Comparison of ENCODE assay signal across 22 cellular contexts in the genomic region with DNA sequence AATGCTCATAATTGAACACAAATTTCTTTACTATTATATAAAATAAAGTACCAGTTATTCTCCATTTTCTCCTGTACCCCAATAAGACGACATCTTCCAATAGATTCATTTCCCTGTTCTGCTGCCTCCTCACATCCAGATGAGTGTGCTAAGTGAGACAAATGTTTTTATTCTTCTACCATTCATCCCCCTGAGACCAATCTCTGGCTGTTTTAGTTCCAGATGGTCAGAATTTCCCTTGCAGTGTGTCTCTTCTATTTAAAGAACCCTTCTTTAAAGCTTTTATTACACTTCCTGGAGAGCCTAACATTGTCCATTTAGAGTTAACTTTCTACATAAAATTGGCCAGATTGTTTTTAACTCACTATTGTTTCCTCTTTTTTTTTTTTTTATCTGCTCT. TPM values are rescaled to one million over a fixed set of nuclear protein-coding genes. Genes with fewer than 3 reads are reported as not detected.
A peak's percentile ranks its signal among the peaks of the same experiment; 100 is the strongest.
DNase-seq lines count a peak whose midpoint lies in the region; ATAC-seq and TF ChIP-seq lines count a peak whose summit lies in the region.
"Had no signal": no experiment of that assay in that cellular context is flagged by ENCODE, and none has a peak within 500 bp of the region (broad histone marks: within the 10 kb centered on the region; RNA-seq: fewer than 3 reads in every experiment).

No MANE protein-coding gene starts in this region.

- no peak overlapping the region for H3K4ac ChIP-seq in neuronal stem cell (ENCODE audit: low read length)

- H3K4me3 Mint-ChIP-seq in naive B cell = no peak overlapping the region
- H3K4me3 Mint-ChIP-seq: CD14-positive monocyte had no signal

- no peaks in the 10 kb centered on the region for H3K4me1 ChIP-seq in esophagus muscularis mucosa
- H3K4me1 ChIP-seq in neuronal stem cell (ENCODE audit: control insufficient read depth in 2 of 2, insufficient read depth in 1 of 2, low read depth in 1 of 2, low read length in 2 of 2) = peaks cover 0 to 8% of the 10 kb centered on the region in 2 donors
- H3K4me1 ChIP-seq: HAP-1, Peyer's patch, SJSA1 had no signal

- H3K23ac ChIP-seq in neuronal stem cell (ENCODE audit: low read depth, low read length, poor library complexity) = no peak overlapping the region

- H3K4me2 ChIP-seq in neuronal stem cell (ENCODE audit: insufficient read depth, low read length, poor library complexity, severe bottlenecking) = no peak overlapping the region

- H3K27ac ChIP-seq in esophagus muscularis mucosa (replicated peaks in 1 of 4) (no peak overlapping the region), neuronal stem cell (replicated peaks; ENCODE audit: low read length) (no peak overlapping the region)
- H3K27ac ChIP-seq: GM23248, Peyer's patch, SJSA1 had no signal

- TF ChIP-seq CTCF in AG10803 (conservative IDR thresholded peaks at IDR 0.05; ENCODE audit: low read length) = no peak
- no peak for TF ChIP-seq CTCF in fibroblast of mammary gland (conservative IDR thresholded peaks at IDR 0.05; ENCODE audit: control insufficient read depth, insufficient read depth, low read depth, low read length)
- TF ChIP-seq CTCF in esophagus muscularis mucosa (IDR thresholded peaks at IDR 0.05) = no peak

- no peak overlapping the region for H3K9ac ChIP-seq in neuronal stem cell (ENCODE audit: low read depth, low read length, poor library complexity)
- H3K9ac ChIP-seq: GM23248 had no signal

- peaks cover 24 to 37% (median 31%) of the 10 kb centered on the region in 3 donors for H3K27me3 Mint-ChIP-seq in naive B cell

- H3K36me3 ChIP-seq in esophagus muscularis mucosa = no peaks in the 10 kb centered on the region
- peaks cover 3 to 4% of the 10 kb centered on the region in 2 donors for H3K36me3 ChIP-seq in neuronal stem cell (replicated peaks in 1 of 2; ENCODE audit: control insufficient read depth in 2 of 2, insufficient read depth in 2 of 2, low read length in 2 of 2)
- H3K36me3 ChIP-seq: HAP-1, Peyer's patch had no signal

- no peak overlapping the region for H4K8ac ChIP-seq in neuronal stem cell (ENCODE audit: low read depth, low read length)

- H3K18ac ChIP-seq in neuronal stem cell (ENCODE audit: low read length) = no peak overlapping the region

- H4K91ac ChIP-seq in neuronal stem cell (ENCODE audit: low read depth, low read length, poor library complexity) = no peak overlapping the region

- peaks cover 0 to 2% (median 0%) of the 10 kb centered on the region in 7 donors for H3K9me3 Mint-ChIP-seq in naive B cell
- H3K9me3 Mint-ChIP-seq: CD14-positive monocyte had no signal

- DNase-seq in AG10803 (ENCODE audit: low read depth) (peak; percentile 27), NAMALWA (ENCODE audit: low spot score) (peak; percentile 11), fibroblast of mammary gland (ENCODE audit: low read depth) (peak; percentile 43), naive B cell (no peak), esophagus muscularis mucosa (ENCODE audit: extremely low spot score) (no peak), T-helper 2 cell (no peak), neuronal stem cell (ENCODE audit: low spot score) (no peak)
- no peak for DNase-seq in stimulated activated CD4-positive, alpha-beta T cell treated with anti-CD3 and anti-CD28 coated beads, Interleukin-1b, Interleukin-23, amount 100 ng/mL, for 48 hours
- DNase-seq: GF-D8, GM23248, IMR-90, Karpas-422, NCI-H1048, NCI-H1436, NCI-H2029, NCI-H446 treated with DMSO at 0.1 percent for 48 hours, Peyer's patch had no signal

- H3K4me1 Mint-ChIP-seq in naive B cell = peaks cover 5 to 17% (median 13%) of the 10 kb centered on the region in 3 donors

- ATAC-seq in naive B cell (ENCODE audit: low read depth in 2 of 2) = peak; percentile 14 to 36

- no peaks in the 10 kb centered on the region for H3K79me1 ChIP-seq in neuronal stem cell (ENCODE audit: low read depth, low read length)

- H2AFZ ChIP-seq in neuronal stem cell (ENCODE audit: low read length) = no peak overlapping the region
- H2AFZ ChIP-seq: GM23248 had no signal

- H3K9me3 ChIP-seq in esophagus muscularis mucosa (no peaks in the 10 kb centered on the region), neuronal stem cell (replicated peaks in 1 of 2; ENCODE audit: control insufficient read depth in 2 of 2, insufficient read depth in 1 of 2, low read depth in 1 of 2, low read length in 2 of 2) (no peaks in the 10 kb centered on the region)
- H3K9me3 ChIP-seq: HAP-1, Peyer's patch, SJSA1 had no signal

- no peak overlapping the region for H2BK5ac ChIP-seq in neuronal stem cell (ENCODE audit: low read length)

- H3K4me3 ChIP-seq in AG10803 (ENCODE audit: low read length) (no peak overlapping the region), fibroblast of mammary gland (ENCODE audit: control insufficient read depth, low read depth, low read length) (no peak overlapping the region), esophagus muscularis mucosa (no peak overlapping the region), neuronal stem cell (ENCODE audit: low read length in 2 of 2) (no peak overlapping the region)
- H3K4me3 ChIP-seq: GM23248, HAP-1, Peyer's patch, SJSA1 had no signal

- peak overlapping the region in 1 of 6 donors; percentile 20 for H3K27ac Mint-ChIP-seq in naive B cell

- H2BK12ac ChIP-seq in neuronal stem cell (ENCODE audit: low read length) = no peak overlapping the region

- TF ChIP-seq POLR2A in esophagus muscularis mucosa (IDR thresholded peaks at IDR 0.05; ENCODE audit: low read depth) = no peak

- 50% methylated on average over 1 of the region's 1 CpG for WGBS in esophagus muscularis mucosa
- WGBS in neuronal stem cell (ENCODE audit: extremely low coverage in 2 of 2, insufficient read length in 2 of 2, insufficient replicate concordance in 1 of 2), 2 donors = no CpG with 5 or more reads among the region's 1 CpG

- intact Hi-C loops in esophagus muscularis mucosa (cut with DNase I) = no loop called here

- H3K14ac ChIP-seq in neuronal stem cell (ENCODE audit: low read length) = no peak overlapping the region

- H2BK120ac ChIP-seq in neuronal stem cell (ENCODE audit: low read depth, low read length) = no peak overlapping the region

- no peak for TF ChIP-seq EP300 in esophagus muscularis mucosa (IDR thresholded peaks at IDR 0.05)

- H2AK5ac ChIP-seq in neuronal stem cell (ENCODE audit: low read depth, low read length) = no peak overlapping the region

- H3K27me3 ChIP-seq in esophagus muscularis mucosa (peaks cover 0 to 38% (median 0%) of the 10 kb centered on the region in 4 donors), neuronal stem cell (ENCODE audit: control insufficient read depth in 3 of 3, insufficient read depth in 3 of 3, low read depth in 1 of 3, low read length in 3 of 3) (no peaks in the 10 kb centered on the region)
- H3K27me3 ChIP-seq: Peyer's patch, SJSA1 had no signal

- H2BK15ac ChIP-seq in neuronal stem cell (ENCODE audit: low read length) = no peak overlapping the region

- H3K36me3 Mint-ChIP-seq in naive B cell = no peaks in the 10 kb centered on the region
- H3K36me3 Mint-ChIP-seq: CD14-positive monocyte had no signal

RNA-seq across cellular contexts. Expression of a gene that starts 41.2 kb away (rescaled TPM):
- polyA plus RNA-seq in naive B cell (ENCODE audit: low read depth in 6 of 6) = under 1 TPM in 5 of 6 donors, not detected in 1; 0.15 to 0.79 (median 0.31) TPM
- not detected for total RNA-seq in esophagus muscularis mucosa
- polyA plus RNA-seq in neuronal stem cell (2013, experiment 1 of 2) = 12.7 TPM
- 13.2 TPM for polyA plus RNA-seq in neuronal stem cell (2013, experiment 2 of 2)
- total RNA-seq: GM23248, HT-29, MCF 10A had no signal
- polyA plus RNA-seq: CD14-positive monocyte had no signal

RNA-seq across cellular contexts. Expression of a gene that starts 53.6 kb away (rescaled TPM):
- under 1 TPM in 1 of 6 donors, not detected in 5; 0.18 TPM for polyA plus RNA-seq in naive B cell (ENCODE audit: low read depth in 6 of 6)
- under 1 TPM in 1 of 4 donors, not detected in 3; 0.33 TPM for total RNA-seq in esophagus muscularis mucosa
- polyA plus RNA-seq in neuronal stem cell (2013, experiment 1 of 2) = 1.8 TPM
- 2.4 TPM for polyA plus RNA-seq in neuronal stem cell (2013, experiment 2 of 2)
- total RNA-seq: HT-29, MCF 10A, Peyer's patch had no signal
- polyA plus RNA-seq: CD14-positive monocyte had no signal

Comparison
In these comparisons a context has a peak if more than half of its experiments do, and no peak if none do; other contexts are left out.
1. DNase-seq: peak in AG10803 (single experiment), NAMALWA (single experiment) and fibroblast of mammary gland (single experiment); none in naive B cell (single experiment), esophagus muscularis mucosa (single experiment), stimulated activated CD4-positive, alpha-beta T cell treated with anti-CD3 and anti-CD28 coated beads, Interleukin-1b, Interleukin-23, amount 100 ng/mL, for 48 hours (single experiment), T-helper 2 cell (0 of 5) and neuronal stem cell (single experiment).